In the genomic region with DNA sequence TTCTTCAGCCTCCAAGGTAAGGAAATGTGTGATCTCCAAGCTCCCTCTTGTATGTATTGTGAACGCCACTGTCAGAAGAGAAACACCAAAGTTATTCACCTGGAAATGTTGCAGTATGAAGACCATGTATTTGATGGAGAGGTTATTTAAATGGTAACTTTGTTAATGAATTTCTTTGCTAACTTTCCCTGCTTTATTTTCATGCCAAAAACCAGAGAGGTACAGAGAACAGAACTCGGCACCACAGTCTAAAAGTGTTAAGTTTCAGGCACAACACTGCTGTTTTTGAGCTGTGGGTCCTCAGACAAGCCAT, we compare ENCODE assay signal across 8 cellular contexts.
DNase-seq lines count a peak whose midpoint lies in the region; ATAC-seq and TF ChIP-seq lines count a peak whose summit lies in the region.
"Had no signal": no experiment of that assay in that cellular context is flagged by ENCODE, and none has a peak within 500 bp of the region (broad histone marks: within the 10 kb centered on the region; RNA-seq: fewer than 3 reads in every experiment).

No MANE protein-coding gene starts in this region.

- peak overlapping the region; percentile 60 for H3K4me2 ChIP-seq in DND-41 (ENCODE audit: insufficient read depth, low read length)

- no peak for TF ChIP-seq POLR2A in esophagus muscularis mucosa (IDR thresholded peaks at IDR 0.05; ENCODE audit: low read depth)

- H2AFZ ChIP-seq in DND-41 (ENCODE audit: low read depth, low read length), result peak overlapping the region; percentile 71

- no peaks in the 10 kb centered on the region for H4K20me1 ChIP-seq in DND-41 (ENCODE audit: insufficient read depth, low read length)

- no peaks in the 10 kb centered on the region for H3K27me3 ChIP-seq in DND-41 (ENCODE audit: insufficient read depth, low read length, poor library complexity)
- no peaks in the 10 kb centered on the region for H3K27me3 ChIP-seq in SJSA1 (replicated peaks)
- H3K27me3 ChIP-seq in esophagus muscularis mucosa, result no peaks in the 10 kb centered on the region
- no peaks in the 10 kb centered on the region for H3K27me3 ChIP-seq in rectal smooth muscle tissue (ENCODE audit: control insufficient read depth, insufficient read depth, low read length)

- H3K4me1 ChIP-seq in DND-41 (ENCODE audit: insufficient read depth, low read length) (peaks cover 60% of the 10 kb centered on the region), SJSA1 (replicated peaks) (peaks cover 14% of the 10 kb centered on the region), esophagus muscularis mucosa (peaks cover 16 to 24% (median 20%) of the 10 kb centered on the region in 4 donors), rectal smooth muscle tissue (ENCODE audit: control insufficient read depth, insufficient read depth, low read length) (peaks cover 3% of the 10 kb centered on the region)

- TF ChIP-seq CTCF in DND-41 (IDR thresholded peaks at IDR 0.05; ENCODE audit: borderline replicate concordance, extremely low read depth, low read length, poor library complexity, severe bottlenecking) (no peak), esophagus muscularis mucosa (IDR thresholded peaks at IDR 0.05) (no peak)

- 71% methylated on average over 2 of the region's 2 CpGs for WGBS in esophagus muscularis mucosa

- intact Hi-C loops in esophagus muscularis mucosa (cut with DNase I), result loop anchor here (5.0 kb wide), 1 partner anchor 109 kb away; no protein-coding TSS in a partner anchor

- H3K79me2 ChIP-seq in DND-41 (ENCODE audit: insufficient read depth, low read length), result no peaks in the 10 kb centered on the region

- H3K27ac ChIP-seq in DND-41 (ENCODE audit: low read length) (peak overlapping the region; percentile 83), SJSA1 (peak overlapping the region; percentile 29; the same call in 1 of the 2 replicates), esophagus muscularis mucosa (replicated peaks in 1 of 4) (peak overlapping the region; percentile 9 to 76 (median 54)), rectal smooth muscle tissue (ENCODE audit: low read depth, low read length) (peak overlapping the region; percentile 14)

- H3K9me3 ChIP-seq in DND-41 (ENCODE audit: insufficient read depth, low read length, severe bottlenecking), result no peaks in the 10 kb centered on the region
- H3K9me3 ChIP-seq in SJSA1 (replicated peaks), result no peaks in the 10 kb centered on the region
- no peaks in the 10 kb centered on the region for H3K9me3 ChIP-seq in esophagus muscularis mucosa

- no peak for ATAC-seq in DND-41 (ENCODE audit: insufficient read depth, low read depth)

- DNase-seq in DND-41 (no peak), SJSA1 (ENCODE audit: low read depth in 1 of 2, low spot score in 2 of 2) (no peak), esophagus muscularis mucosa (ENCODE audit: extremely low spot score) (no peak), NCI-H1694 treated with DMSO at 0.1 percent for 48 hours (lab: John Stamatoyannopoulos, UW) (no peak), NCI-H2081 (lab: John Stamatoyannopoulos, UW) (no peak)
- no peak for DNase-seq in stimulated activated CD4-positive, alpha-beta T cell treated with anti-CD3 and anti-CD28 coated beads, Interleukin-1b, Interleukin-23, amount 100 ng/mL, for 48 hours
- DNase-seq: NCI-H2171 had no signal

- no peak for TF ChIP-seq EP300 in esophagus muscularis mucosa (IDR thresholded peaks at IDR 0.05)

- H3K36me3 ChIP-seq in DND-41 (ENCODE audit: insufficient read depth, low read length) (no peaks in the 10 kb centered on the region), SJSA1 (no peaks in the 10 kb centered on the region), esophagus muscularis mucosa (no peaks in the 10 kb centered on the region), rectal smooth muscle tissue (ENCODE audit: control insufficient read depth, insufficient read depth, low read length) (no peaks in the 10 kb centered on the region)

- peak overlapping the region in 1 of 2 experiments; percentile 46; a peak in 2 of 4 replicates for H3K4me3 ChIP-seq in DND-41 (ENCODE audit: low read depth in 1 of 2, low read length in 2 of 2)
- H3K4me3 ChIP-seq in SJSA1, result no peak overlapping the region
- no peak overlapping the region for H3K4me3 ChIP-seq in esophagus muscularis mucosa
- peak overlapping the region; percentile 51 for H3K4me3 ChIP-seq in rectal smooth muscle tissue (ENCODE audit: low read length)

- H3K9ac ChIP-seq in DND-41 (ENCODE audit: low read depth, low read length) (peak overlapping the region; percentile 51), rectal smooth muscle tissue (ENCODE audit: low read length) (no peak overlapping the region)

Comparison
In these comparisons a context has a peak if more than half of its experiments do, and no peak if none do; other contexts are left out.
1. H3K27ac ChIP-seq: peak in every context shown above with its lines; median percentile 83 in DND-41; 54 in esophagus muscularis mucosa; 29 in SJSA1; 14 in rectal smooth muscle tissue.